ENCODE assay signal across 16 cellular contexts in the genomic region with DNA sequence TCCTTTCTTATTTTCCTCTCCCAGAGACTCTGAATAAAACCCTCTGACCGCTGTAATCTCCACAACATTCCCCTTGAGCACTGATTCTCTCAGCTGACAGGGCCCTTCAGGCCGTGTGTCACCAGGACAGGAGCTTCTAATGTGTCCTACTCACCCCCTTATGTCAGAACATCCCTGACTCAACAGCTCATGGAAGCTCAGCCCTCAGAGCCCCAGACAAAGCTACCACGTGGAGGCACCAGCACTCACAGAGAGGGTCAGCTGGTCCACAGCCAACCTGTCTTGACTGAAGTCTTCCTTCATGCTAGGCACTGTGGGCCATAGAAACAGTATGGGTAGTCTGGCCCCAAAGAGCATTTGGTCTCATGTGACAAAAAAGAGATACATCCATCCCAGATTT.
"Had no signal": no experiment of that assay in that cellular context is flagged by ENCODE, and none has a peak within 500 bp of the region (broad histone marks: within the 10 kb centered on the region; RNA-seq: fewer than 3 reads in every experiment).

No MANE protein-coding gene starts in this region.

- H3K4me1 Mint-ChIP-seq: activated naive CD8-positive, alpha-beta T cell treated with anti-CD3 and anti-CD28 coated beads, Interleukin-2, amount 10 ng/mL, durations not matched to agents 7 days and 5 days; stimulated activated memory B cell treated with anti-CD40 and anti-IgM and Interleukin-4, amounts not matched to agents 10 μg/mL and 1 μg/mL and 100 μg/mL, for 72 hours; T-cell had no signal

- H3K79me2 ChIP-seq: parathyroid adenoma had no signal

- H3K4me1 ChIP-seq: breast epithelium, left lung, parathyroid adenoma had no signal

- DNase-seq: activated CD4-positive, alpha-beta memory T cell treated with anti-CD3 and anti-CD28 coated beads for 36 hours; activated naive CD8-positive, alpha-beta T cell treated with anti-CD3 and anti-CD28 coated beads, Interleukin-2, amount 10 ng/mL, durations not matched to agents 7 days and 5 days; activated T-cell treated with anti-CD3 and anti-CD28 coated beads, Interleukin-2, amount 50 U/mL, for 48 hours; aorta; dorsolateral prefrontal cortex; foreskin melanocyte; head of caudate nucleus; left lung; small intestine; substantia nigra; T-cell; transverse colon had no signal

- H2AFZ ChIP-seq: parathyroid adenoma had no signal

- H3K36me3 Mint-ChIP-seq: activated CD4-positive, alpha-beta memory T cell treated with anti-CD3 and anti-CD28 coated beads for 36 hours; activated naive CD8-positive, alpha-beta T cell treated with anti-CD3 and anti-CD28 coated beads, Interleukin-2, amount 10 ng/mL, durations not matched to agents 7 days and 5 days; stimulated activated memory B cell treated with anti-CD40 and anti-IgM and Interleukin-4, amounts not matched to agents 10 μg/mL and 1 μg/mL and 100 μg/mL, for 72 hours had no signal

- H3K27ac Mint-ChIP-seq: activated CD4-positive, alpha-beta memory T cell treated with anti-CD3 and anti-CD28 coated beads for 36 hours; activated naive CD8-positive, alpha-beta T cell treated with anti-CD3 and anti-CD28 coated beads, Interleukin-2, amount 10 ng/mL, durations not matched to agents 7 days and 5 days; stimulated activated memory B cell treated with anti-CD40 and anti-IgM and Interleukin-4, amounts not matched to agents 10 μg/mL and 1 μg/mL and 100 μg/mL, for 72 hours; T-cell had no signal

- H3K9me3 ChIP-seq: breast epithelium, left lung, transverse colon had no signal

- H3K9me3 Mint-ChIP-seq: activated CD4-positive, alpha-beta memory T cell treated with anti-CD3 and anti-CD28 coated beads for 36 hours; activated naive CD8-positive, alpha-beta T cell treated with anti-CD3 and anti-CD28 coated beads, Interleukin-2, amount 10 ng/mL, durations not matched to agents 7 days and 5 days; stimulated activated memory B cell treated with anti-CD40 and anti-IgM and Interleukin-4, amounts not matched to agents 10 μg/mL and 1 μg/mL and 100 μg/mL, for 72 hours; T-cell had no signal

- ATAC-seq: esophagus mucosa; left lung; stimulated activated memory B cell treated with anti-CD40 and anti-IgM and Interleukin-4, amounts not matched to agents 10 μg/mL and 1 μg/mL and 100 μg/mL, for 72 hours; T-cell had no signal

- H3K27ac ChIP-seq: dorsolateral prefrontal cortex, left lung, parathyroid adenoma, transverse colon had no signal

- H3K4me3 Mint-ChIP-seq: activated CD4-positive, alpha-beta memory T cell treated with anti-CD3 and anti-CD28 coated beads for 36 hours; activated naive CD8-positive, alpha-beta T cell treated with anti-CD3 and anti-CD28 coated beads, Interleukin-2, amount 10 ng/mL, durations not matched to agents 7 days and 5 days; stimulated activated memory B cell treated with anti-CD40 and anti-IgM and Interleukin-4, amounts not matched to agents 10 μg/mL and 1 μg/mL and 100 μg/mL, for 72 hours; T-cell had no signal

- H3K36me3 ChIP-seq: breast epithelium, left lung, transverse colon had no signal

- H3K4me3 ChIP-seq: breast epithelium, dorsolateral prefrontal cortex, left lung, transverse colon had no signal

- H3K27me3 ChIP-seq: breast epithelium had no signal

- H3K9ac ChIP-seq: parathyroid adenoma had no signal
